16 cellular contexts compared by ENCODE assay signal in the genomic region with DNA sequence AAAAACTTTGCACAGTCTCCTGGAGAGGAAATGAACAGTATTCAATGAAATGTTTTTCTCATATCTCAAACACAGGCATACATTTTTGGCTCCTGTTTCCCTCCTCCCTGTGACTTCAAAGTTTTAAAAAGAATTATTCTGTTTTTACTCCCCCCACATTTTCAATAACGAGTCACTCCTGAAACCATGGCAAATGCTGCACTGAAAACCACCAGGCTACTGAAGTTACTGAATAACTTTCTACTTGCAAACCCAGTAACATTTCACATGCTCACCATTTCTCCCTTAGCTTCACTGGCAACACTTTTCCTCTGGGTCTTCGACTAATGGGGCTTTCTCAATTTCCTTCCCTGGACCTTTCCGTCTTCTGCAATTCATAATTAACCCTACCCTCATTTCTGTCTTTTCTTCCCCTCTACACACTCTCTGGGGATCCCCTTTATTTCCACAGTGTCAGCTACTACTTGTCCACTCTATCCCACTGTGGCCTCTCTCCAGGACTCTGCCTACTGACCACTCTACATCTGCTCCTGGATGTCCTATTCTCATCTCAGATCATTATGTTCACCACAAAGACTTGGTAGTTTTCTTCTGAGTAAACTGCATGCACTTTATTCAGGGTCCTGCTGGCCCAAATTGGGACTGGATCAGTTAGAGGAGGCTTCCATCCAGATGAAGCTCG.
DNase-seq lines count a peak whose midpoint lies in the region; ATAC-seq and TF ChIP-seq lines count a peak whose summit lies in the region.
"Had no signal": no experiment of that assay in that cellular context is flagged by ENCODE, and none has a peak within 500 bp of the region (broad histone marks: within the 10 kb centered on the region; RNA-seq: fewer than 3 reads in every experiment).

No MANE protein-coding gene starts in this region.

- peak; percentile 54 for ATAC-seq in GM18873 (IDR thresholded peaks at IDR 0.05; ENCODE audit: low FRiP score, unreplicated experiment)
- ATAC-seq in GM21786 (IDR thresholded peaks at IDR 0.05; ENCODE audit: unreplicated experiment): peak; percentile 71
- ATAC-seq in HG03354 (IDR thresholded peaks at IDR 0.05; ENCODE audit: poor library complexity, severe bottlenecking, unreplicated experiment): peak; percentile 87
- no peak for ATAC-seq in right cardiac atrium
- no peak for ATAC-seq in GM19328 (IDR thresholded peaks at IDR 0.05; ENCODE audit: unreplicated experiment)
- ATAC-seq in mucosa of descending colon: no peak
- ATAC-seq: Panc1 had no signal

- no peaks in the 10 kb centered on the region for H3K36me3 ChIP-seq in mucosa of descending colon (ENCODE audit: low read depth)
- H3K36me3 ChIP-seq: BLaER1 treated with 17β-estradiol and CSF1 and Interleukin-3, amounts not matched to agents 10 nM and 100 nM had no signal

- H3K27me3 ChIP-seq in right cardiac atrium (ENCODE audit: control insufficient read depth, insufficient read depth): no peaks in the 10 kb centered on the region
- H3K27me3 ChIP-seq: BLaER1 treated with 17β-estradiol and CSF1 and Interleukin-3, amounts not matched to agents 10 nM and 100 nM had no signal

- no peak overlapping the region for H3K27ac ChIP-seq in right cardiac atrium (ENCODE audit: low read length)
- H3K27ac ChIP-seq: BLaER1 treated with 17β-estradiol and CSF1 and Interleukin-3, amounts not matched to agents 10 nM and 100 nM had no signal

- H3K4me3 ChIP-seq in right cardiac atrium (ENCODE audit: low read length) (no peak overlapping the region), mucosa of descending colon (no peak overlapping the region)
- H3K4me3 ChIP-seq: BLaER1 treated with 17β-estradiol and CSF1 and Interleukin-3, amounts not matched to agents 10 nM and 100 nM had no signal

- 68% methylated on average over 4 of the region's 4 CpGs for WGBS in right cardiac atrium

- no peaks in the 10 kb centered on the region for H3K9me3 ChIP-seq in right cardiac atrium (ENCODE audit: control insufficient read depth, low read length)
- H3K9me3 ChIP-seq in mucosa of descending colon: no peaks in the 10 kb centered on the region

- DNase-seq in glomerular visceral epithelial cell (ENCODE audit: extremely low spot score) (peak; percentile 36), right cardiac atrium (no peak), HuH-7 (ENCODE audit: low spot score) (no peak), mucosa of descending colon (no peak)
- DNase-seq: activated T-cell treated with anti-CD3 and anti-CD28 coated beads, Interleukin-2, amount 50 U/mL, for 24 hours; cortex of kidney; DND-41; mammary epithelial cell; NCI-H1417; NCI-H510A treated with DMSO at 0.1 percent for 48 hours had no signal

- intact Hi-C loops in right cardiac atrium (cut with DNase I) (no loop called here), mucosa of descending colon (cut with DNase I, micrococcal nuclease) (no loop called here)

- H3K4me1 ChIP-seq in right cardiac atrium (ENCODE audit: control insufficient read depth, insufficient read depth, low read length): no peaks in the 10 kb centered on the region
- H3K4me1 ChIP-seq in mucosa of descending colon (ENCODE audit: low read depth): no peaks in the 10 kb centered on the region
- H3K4me1 ChIP-seq: BLaER1 treated with 17β-estradiol and CSF1 and Interleukin-3, amounts not matched to agents 10 nM and 100 nM had no signal

- TF ChIP-seq CTCF in mucosa of descending colon (IDR thresholded peaks at IDR 0.05): no peak

Comparison
In these comparisons a context has a peak if more than half of its experiments do, and no peak if none do; other contexts are left out.
1. ATAC-seq: peak in GM18873 (single experiment), GM21786 (single experiment) and HG03354 (single experiment); none in right cardiac atrium (0 of 2), GM19328 (single experiment) and mucosa of descending colon (single experiment).